In genomic region chr5:69519285-69519684, GRCh38 we compare ENCODE assay signal across 18 cellular contexts. TPM values are rescaled to one million over a fixed set of nuclear protein-coding genes. Genes with fewer than 3 reads are reported as not detected.
DNase-seq lines count a peak whose midpoint lies in the region; ATAC-seq, FAIRE-seq and TF ChIP-seq lines count a peak whose summit lies in the region.
"Had no signal": no experiment of that assay in that cellular context is flagged by ENCODE, and none has a peak within 500 bp of the region (broad histone marks: within the 10 kb centered on the region; RNA-seq: fewer than 3 reads in every experiment).

No MANE protein-coding gene starts in this region.

- no peak for TF ChIP-seq CTCF in liver (IDR thresholded peaks at IDR 0.05; ENCODE audit: low read depth, low read length, missing input control)
- TF ChIP-seq CTCF in HepG2 (CRISPR knock-in tag; IDR thresholded peaks at IDR 0.05), result no peak
- TF ChIP-seq CTCF in progenitor cell of endocrine pancreas (IDR thresholded peaks at IDR 0.05; ENCODE audit: unreplicated experiment), result no peak

- BruUV-seq in HepG2 (replicated peaks; lab: Mats Ljungman, UMichigan), result no TSS peak

- peak overlapping the region; percentile 30 for H3K4me3 Mint-ChIP-seq in progenitor cell of endocrine pancreas (ENCODE audit: low read depth)
- H3K4me3 Mint-ChIP-seq: CD14-positive monocyte, IgD-negative memory B cell had no signal

- TF ChIP-seq RAD21 in liver (IDR thresholded peaks at IDR 0.05), result no peak
- no peak for TF ChIP-seq RAD21 in HepG2 (CRISPR knock-in tag; IDR thresholded peaks at IDR 0.05)

- H3K27ac Mint-ChIP-seq in progenitor cell of endocrine pancreas, result peak overlapping the region; percentile 95
- H3K27ac Mint-ChIP-seq: CD14-positive monocyte, IgD-negative memory B cell had no signal

- DNase-seq in HepG2 (ENCODE audit: low spot score) (no peak), left kidney (ENCODE audit: low read depth, low spot score) (peak; percentile 41), progenitor cell of endocrine pancreas (ENCODE audit: low spot score, unreplicated experiment) (no peak), islet precursor cell (no peak), T-helper 2 cell (no peak), NCI-H748 (lab: John Stamatoyannopoulos, UW; ENCODE audit: unreplicated experiment) (no peak)
- DNase-seq in stimulated activated naive CD4-positive, alpha-beta T cell treated with Interleukin-2 at 50 U/mL for 16 hours (lab: John Stamatoyannopoulos, UW), result no peak
- DNase-seq: COR-L47, GM23248, NCI-H146, NCI-H2227 treated with DMSO at 0.1 percent for 48 hours, NCI-H526 had no signal

- no peak for TF ChIP-seq POLR2A in HepG2 (IDR thresholded peaks at IDR 0.05; ENCODE audit: insufficient read depth in 1 of 2, low read depth in 2 of 2, low read length in 2 of 2)

- H3K27me3 ChIP-seq in liver (ENCODE audit: control insufficient read depth in 4 of 4, insufficient read depth in 4 of 4, low read length in 3 of 4) (no peaks in the 10 kb centered on the region), HepG2 (ENCODE audit: control insufficient read depth in 1 of 2, insufficient read depth in 2 of 2, low read length in 2 of 2) (no peaks in the 10 kb centered on the region)

- H3K9ac ChIP-seq in liver (ENCODE audit: low read depth in 1 of 2, low read length in 2 of 2) (peak overlapping the region in 1 of 2 donors; percentile 48), HepG2 (ENCODE audit: insufficient read depth, low read depth, low read length) (no peak overlapping the region)
- H3K9ac ChIP-seq: GM23248 had no signal

- ATAC-seq in HepG2, result no peak

- H3K4me3 ChIP-seq in liver (ENCODE audit: low read depth in 1 of 3, low read length in 3 of 3) (no peak overlapping the region), HepG2 (replicated peaks in 1 of 3; ENCODE audit: insufficient read depth in 1 of 3, low read depth in 2 of 3, low read length in 3 of 3) (no peak overlapping the region)
- H3K4me3 ChIP-seq: GM23248, SK-N-MC had no signal

- intact Hi-C loops in HepG2 (cut with micrococcal nuclease; ENCODE audit: unreplicated experiment), result no loop called here

- POLR2A ChIA-PET in HepG2 (lab: Yijun Ruan, JAX), result interaction anchor here (3.4 kb wide), 1 partner anchor 16 kb away, joined by 10 read pairs; no protein-coding TSS in a partner anchor

- no peak overlapping the region for H3K4me2 ChIP-seq in HepG2 (ENCODE audit: low read depth, low read length)

- H3K79me2 ChIP-seq in HepG2 (ENCODE audit: insufficient read depth, low read length), result peaks cover 6% of the 10 kb centered on the region

- no peaks in the 10 kb centered on the region for H3K9me3 Mint-ChIP-seq in progenitor cell of endocrine pancreas (ENCODE audit: low read depth)
- H3K9me3 Mint-ChIP-seq: IgD-negative memory B cell had no signal

- peaks cover 0 to 8% (median 0%) of the 10 kb centered on the region in 4 donors for H3K36me3 ChIP-seq in liver (ENCODE audit: control insufficient read depth in 4 of 4, insufficient read depth in 3 of 4, low read depth in 1 of 4, low read length in 3 of 4)
- peaks cover 0 to 3% of the 10 kb centered on the region in 2 experiments; a peak in 2 of 5 replicates for H3K36me3 ChIP-seq in HepG2 (replicated peaks in 1 of 2; ENCODE audit: control insufficient read depth in 1 of 2, insufficient read depth in 2 of 2, low read length in 2 of 2)

- no peak for FAIRE-seq in HepG2 (lab: Jason Lieb, UNC)
- FAIRE-seq: A204.1, GM18507 had no signal

- peaks cover 3 to 29% (median 24%) of the 10 kb centered on the region in 4 donors for H3K4me1 ChIP-seq in liver (ENCODE audit: control insufficient read depth in 4 of 4, insufficient read depth in 4 of 4, low read length in 3 of 4)
- H3K4me1 ChIP-seq in HepG2 (ENCODE audit: insufficient read depth, low read length), result peaks cover 37% of the 10 kb centered on the region

- peaks cover 39% of the 10 kb centered on the region for H3K4me1 Mint-ChIP-seq in progenitor cell of endocrine pancreas (ENCODE audit: low read depth)
- H3K4me1 Mint-ChIP-seq: IgD-negative memory B cell had no signal

- H3K27me3 Mint-ChIP-seq in progenitor cell of endocrine pancreas, result no peaks in the 10 kb centered on the region
- H3K27me3 Mint-ChIP-seq: IgD-negative memory B cell had no signal

- TF ChIP-seq EP300 in HepG2 (IDR thresholded peaks at IDR 0.05; ENCODE audit: low read depth in 2 of 2, low read length in 2 of 2) (no peak), HepG2 (CRISPR knock-in tag; IDR thresholded peaks at IDR 0.05; ENCODE audit: borderline replicate concordance) (no peak)

- H4K20me1 ChIP-seq in HepG2 (ENCODE audit: insufficient read depth, low read length), result no peaks in the 10 kb centered on the region

- in situ Hi-C loops in HepG2 (cut with HindIII; ENCODE audit: extremely low pct_ligation_motif_present, low pct_unique_long_range_greater_than_20kb), result no loop called here

- WGBS in liver, result 54% methylated on average over 2 of the region's 2 CpGs
- 77% methylated on average over 2 of the region's 2 CpGs for WGBS in HepG2 (ENCODE audit: low lambda C conversion rate)

- CTCF ChIA-PET in HepG2 (lab: Yijun Ruan, JAX; ENCODE audit: low intra/inter-chr PET ratio, low total read pairs), result no interaction called here

- no peak overlapping the region for H2AFZ ChIP-seq in HepG2 (ENCODE audit: low read length)
- H2AFZ ChIP-seq: GM23248 had no signal

- H3K9me3 ChIP-seq in liver (ENCODE audit: control insufficient read depth in 4 of 4, low read length in 3 of 4), result no peaks in the 10 kb centered on the region
- H3K9me3 ChIP-seq in HepG2 (ENCODE audit: low read length), result no peaks in the 10 kb centered on the region

- peak overlapping the region; percentile 71 to 87 for H3K27ac ChIP-seq in liver (ENCODE audit: low read depth in 1 of 2, low read length in 2 of 2)
- H3K27ac ChIP-seq in HepG2 (ENCODE audit: extremely low read length, insufficient read depth, low read length), result no peak overlapping the region
- H3K27ac ChIP-seq: GM23248, SK-N-MC had no signal

- peaks cover 16% of the 10 kb centered on the region for H3K36me3 Mint-ChIP-seq in progenitor cell of endocrine pancreas (ENCODE audit: insufficient read depth)
- H3K36me3 Mint-ChIP-seq: IgD-negative memory B cell had no signal

TF ChIP-seq in liver, 16 proteins besides CTCF, POLR2A, EP300 and RAD21 (continues in another document):
- no peak for TF ChIP-seq JUND (IDR thresholded peaks at IDR 0.05)

RNA-seq across cellular contexts. Expression of gene OCLN, which starts 26.7 kb away (rescaled TPM):
- 10 to 100 TPM; 25.9 to 53.9 TPM for total RNA-seq in liver
- 10 to 100 TPM in 1 of 2 donors, 1 to 10 TPM in 1; 9.9 to 12.2 TPM for polyA plus RNA-seq in liver
- total RNA-seq in HepG2 (2016; rRNA removed; fragmentation: Illumina TruSeq; extraction: Trizol), result 28.4 and 34.8 TPM in 2 replicates
- total RNA-seq in HepG2 (2016; cell fraction: cytosol; rRNA removed; fragmentation: Illumina TruSeq; extraction: Trizol; ENCODE audit: low read depth), result 5.7 and 5.8 TPM in 2 replicates
- 28.2 and 35.4 TPM in 2 replicates for total RNA-seq in HepG2 (2016; cell fraction: insoluble cytoplasmic fraction; rRNA removed; fragmentation: Illumina TruSeq; extraction: Trizol)
- 10.6 and 11.6 TPM in 2 replicates for total RNA-seq in HepG2 (2016; cell fraction: membrane; rRNA removed; fragmentation: Illumina TruSeq; extraction: Trizol)
- 43.9 and 47.4 TPM in 2 replicates for total RNA-seq in HepG2 (2016; cell fraction: nucleus; rRNA removed; fragmentation: Illumina TruSeq; extraction: Trizol)
- 24.1 and 26.2 TPM in 2 replicates for polyA plus RNA-seq in HepG2 (2011; rRNA removed)
- polyA plus RNA-seq in HepG2 (2011; cell fraction: cytosol; rRNA removed), result 15.0 and 25.5 TPM in 2 replicates
- 10.5 and 13.3 TPM in 2 replicates for polyA plus RNA-seq in HepG2 (2011; cell fraction: nucleus; rRNA removed)
- 22.7 and 27.5 TPM in 2 replicates for polyA plus RNA-seq in HepG2 (2012)
- 1.5 and 1.9 TPM in 2 replicates for polyA plus RNA-seq in HepG2 (2016; cell fraction: cytosol; fragmentation: Illumina TruSeq; extraction: Trizol; ENCODE audit: low read depth)
- polyA plus RNA-seq in HepG2 (2016; cell fraction: insoluble cytoplasmic fraction; fragmentation: Illumina TruSeq; extraction: Trizol; ENCODE audit: low read depth), result 14.0 and 16.6 TPM in 2 replicates
- 2.9 TPM in 2 replicates for polyA plus RNA-seq in HepG2 (2016; cell fraction: membrane; fragmentation: Illumina TruSeq; extraction: Trizol; ENCODE audit: low read depth)
- polyA plus RNA-seq in HepG2 (2016; cell fraction: nucleus; fragmentation: Illumina TruSeq; extraction: Trizol; ENCODE audit: insufficient read depth, low read depth), result 32.0 and 39.4 TPM in 2 replicates
- 1.1 and 68.4 TPM in 2 replicates for polyA minus RNA-seq in HepG2 (2011; rRNA and poly(A)+ RNA removed; ENCODE audit: low replicate concordance)
- polyA minus RNA-seq in HepG2 (2011; cell fraction: cytosol; rRNA and poly(A)+ RNA removed), result 54.6 and 70.8 TPM in 2 replicates
- 58.3 and 68.8 TPM in 2 replicates for polyA minus RNA-seq in HepG2 (2011; cell fraction: nucleus; rRNA and poly(A)+ RNA removed)
- 131 and 143 TPM in 2 replicates for total RNA-seq in progenitor cell of endocrine pancreas

RNA-seq across cellular contexts. Expression of gene GTF2H2C, which starts 40.7 kb away (rescaled TPM):
- 10 to 100 TPM; 25.3 to 38.4 TPM for total RNA-seq in liver
- 10 to 100 TPM in 1 of 2 donors, 1 to 10 TPM in 1; 8.7 to 13.8 TPM for polyA plus RNA-seq in liver
- total RNA-seq in HepG2 (2016; rRNA removed; fragmentation: Illumina TruSeq; extraction: Trizol), result 62.9 and 72.3 TPM in 2 replicates
- 24.7 and 25.5 TPM in 2 replicates for total RNA-seq in HepG2 (2016; cell fraction: cytosol; rRNA removed; fragmentation: Illumina TruSeq; extraction: Trizol; ENCODE audit: low read depth)
- 65.2 and 65.9 TPM in 2 replicates for total RNA-seq in HepG2 (2016; cell fraction: insoluble cytoplasmic fraction; rRNA removed; fragmentation: Illumina TruSeq; extraction: Trizol)
- 38.8 and 43.4 TPM in 2 replicates for total RNA-seq in HepG2 (2016; cell fraction: membrane; rRNA removed; fragmentation: Illumina TruSeq; extraction: Trizol)
- total RNA-seq in HepG2 (2016; cell fraction: nucleus; rRNA removed; fragmentation: Illumina TruSeq; extraction: Trizol), result 44.6 and 54.6 TPM in 2 replicates
- polyA plus RNA-seq in HepG2 (2011; rRNA removed), result 24.7 and 29.7 TPM in 2 replicates
- polyA plus RNA-seq in HepG2 (2011; cell fraction: cytosol; rRNA removed), result 10.0 and 12.7 TPM in 2 replicates
- 21.2 and 25.6 TPM in 2 replicates for polyA plus RNA-seq in HepG2 (2011; cell fraction: nucleus; rRNA removed)
- polyA plus RNA-seq in HepG2 (2012), result 21.4 and 34.4 TPM in 2 replicates
- 8.4 and 10.8 TPM in 2 replicates for polyA plus RNA-seq in HepG2 (2016; cell fraction: cytosol; fragmentation: Illumina TruSeq; extraction: Trizol; ENCODE audit: low read depth)
- 69.3 and 73.5 TPM in 2 replicates for polyA plus RNA-seq in HepG2 (2016; cell fraction: insoluble cytoplasmic fraction; fragmentation: Illumina TruSeq; extraction: Trizol; ENCODE audit: low read depth)
- 18.3 and 18.6 TPM in 2 replicates for polyA plus RNA-seq in HepG2 (2016; cell fraction: membrane; fragmentation: Illumina TruSeq; extraction: Trizol; ENCODE audit: low read depth)
- polyA plus RNA-seq in HepG2 (2016; cell fraction: nucleus; fragmentation: Illumina TruSeq; extraction: Trizol; ENCODE audit: insufficient read depth, low read depth), result 67.8 and 72.1 TPM in 2 replicates
- 13.1 and 18.6 TPM in 2 replicates for polyA minus RNA-seq in HepG2 (2011; rRNA and poly(A)+ RNA removed; ENCODE audit: low replicate concordance)
- 10.3 and 12.3 TPM in 2 replicates for polyA minus RNA-seq in HepG2 (2011; cell fraction: cytosol; rRNA and poly(A)+ RNA removed)
- 57.2 and 74.0 TPM in 2 replicates for polyA minus RNA-seq in HepG2 (2011; cell fraction: nucleus; rRNA and poly(A)+ RNA removed)
- 52.6 and 64.1 TPM in 2 replicates for total RNA-seq in progenitor cell of endocrine pancreas
